ENCODE assay signal across 8 cellular contexts in genomic region chr2:8303322-8303832, GRCh38.
DNase-seq lines count a peak whose midpoint lies in the region; ATAC-seq and TF ChIP-seq lines count a peak whose summit lies in the region.

No MANE protein-coding gene starts in this region.

- H2AFZ ChIP-seq in Loucy (ENCODE audit: low read length), result no peak overlapping the region

- no peaks in the 10 kb centered on the region for H3K79me2 ChIP-seq in Loucy (ENCODE audit: insufficient read depth, low read length)

- TF ChIP-seq CTCF in Loucy (conservative IDR thresholded peaks at IDR 0.05; ENCODE audit: low read length), result peak; percentile 31; the same call in 1 of the 2 replicates
- no peak for TF ChIP-seq CTCF in right atrium auricular region (IDR thresholded peaks at IDR 0.05)

- H3K27me3 ChIP-seq in Loucy (ENCODE audit: insufficient read depth, low read length, poor library complexity, severe bottlenecking), result no peaks in the 10 kb centered on the region
- no peaks in the 10 kb centered on the region for H3K27me3 ChIP-seq in right atrium auricular region

- no peaks in the 10 kb centered on the region for H4K20me1 ChIP-seq in Loucy (ENCODE audit: insufficient read depth, low read length, poor library complexity, severe bottlenecking)

- H3K4me2 ChIP-seq in Loucy (ENCODE audit: low read depth, low read length, poor library complexity, severe bottlenecking), result peak overlapping the region; percentile 81

- H3K9me2 ChIP-seq in Loucy (replicated peaks; ENCODE audit: low read depth, low read length), result no peaks in the 10 kb centered on the region

- no peaks in the 10 kb centered on the region for H3K36me3 ChIP-seq in Loucy (ENCODE audit: insufficient read depth, low read length)
- H3K36me3 ChIP-seq in right atrium auricular region, result no peaks in the 10 kb centered on the region

- peak overlapping the region; percentile 80 for H3K9ac ChIP-seq in Loucy (ENCODE audit: low read depth, low read length, poor library complexity, severe bottlenecking)

- H3K9me3 ChIP-seq in Loucy (ENCODE audit: insufficient read depth, low read depth, low read length), result peaks cover 12% of the 10 kb centered on the region; the same call in 1 of the 2 replicates
- no peaks in the 10 kb centered on the region for H3K9me3 ChIP-seq in right atrium auricular region

- peak overlapping the region; percentile 51 for H3K4me3 ChIP-seq in Loucy (ENCODE audit: low read length, poor library complexity, severe bottlenecking)
- no peak overlapping the region for H3K4me3 ChIP-seq in right atrium auricular region

- H3K4me1 ChIP-seq in Loucy (ENCODE audit: insufficient read depth, low read length, poor library complexity, severe bottlenecking), result peaks cover 81% of the 10 kb centered on the region
- H3K4me1 ChIP-seq in right atrium auricular region, result peaks cover 0 to 7% of the 10 kb centered on the region in 2 donors

- H3K27ac ChIP-seq in right atrium auricular region, result no peak overlapping the region

- ATAC-seq in GM21528 (IDR thresholded peaks at IDR 0.05; ENCODE audit: low FRiP score, unreplicated experiment), result peak; percentile 74

- peak; percentile 95 for DNase-seq in CMK (ENCODE audit: low read depth)
- peak; percentile 67 for DNase-seq in activated CD8-positive, alpha-beta memory T cell treated with anti-CD3 and anti-CD28 coated beads, Interleukin-2, amount 50 U/mL, for 4 hours
- peak; percentile 75 for DNase-seq in right atrium auricular region (ENCODE audit: low spot score)
- peak; percentile 57 for DNase-seq in stimulated activated CD8-positive, alpha-beta memory T cell treated with anti-CD3 and anti-CD28 coated beads, Interleukin-15, amount 100 ng/mL, for 1 hour (ENCODE audit: low read depth)
- no peak for DNase-seq in DMS53 (lab: John Stamatoyannopoulos, UW)
- DNase-seq in NCI-H187 treated with DMSO at 0.1 percent for 48 hours (lab: John Stamatoyannopoulos, UW), result no peak

- peaks cover 11% of the 10 kb centered on the region for H3F3A ChIP-seq in Loucy (ENCODE audit: low read depth)

Comparison
In these comparisons a context has a peak if more than half of its experiments do, and no peak if none do; other contexts are left out.
1. DNase-seq: peak in CMK (single experiment), activated CD8-positive, alpha-beta memory T cell treated with anti-CD3 and anti-CD28 coated beads, Interleukin-2, amount 50 U/mL, for 4 hours (single experiment), right atrium auricular region (single experiment) and stimulated activated CD8-positive, alpha-beta memory T cell treated with anti-CD3 and anti-CD28 coated beads, Interleukin-15, amount 100 ng/mL, for 1 hour (single experiment); none in DMS53 (single experiment) and NCI-H187 treated with DMSO at 0.1 percent for 48 hours (single experiment).